14 cellular contexts compared by ENCODE assay signal in the genomic region with DNA sequence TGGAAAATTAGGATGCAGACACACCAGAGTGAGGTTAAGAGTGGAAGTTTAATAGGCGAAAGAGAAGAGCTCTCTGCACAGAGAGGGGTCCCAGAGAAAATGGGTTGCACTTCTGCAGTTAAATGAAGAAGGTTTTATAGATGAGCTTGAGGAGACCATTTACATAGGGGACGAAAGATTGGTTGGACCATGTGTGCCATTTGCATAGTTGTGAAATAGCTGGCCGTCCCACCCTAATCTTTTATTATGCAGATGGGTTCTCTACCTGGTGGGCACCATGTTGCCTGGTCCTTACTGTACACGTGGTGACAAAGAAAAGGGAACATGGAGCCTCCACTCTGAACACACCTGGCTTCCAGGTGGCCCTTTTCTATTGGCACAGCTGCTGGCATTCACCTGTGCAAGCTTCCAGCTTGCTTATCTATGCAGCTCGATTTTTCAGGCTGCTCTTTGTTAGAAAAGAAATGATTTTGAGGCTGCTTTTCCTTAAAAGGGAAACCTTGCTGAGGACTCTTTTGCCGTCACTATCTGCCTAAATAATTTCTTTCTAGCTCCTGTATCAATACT.
A peak's percentile ranks its signal among the peaks of the same experiment; 100 is the strongest.
DNase-seq lines count a peak whose midpoint lies in the region; ATAC-seq and TF ChIP-seq lines count a peak whose summit lies in the region.
"Had no signal": no experiment of that assay in that cellular context is flagged by ENCODE, and none has a peak within 500 bp of the region (broad histone marks: within the 10 kb centered on the region; RNA-seq: fewer than 3 reads in every experiment).

No MANE protein-coding gene starts in this region.

- H3K27ac ChIP-seq in gastrocnemius medialis: no peak overlapping the region
- H3K27ac ChIP-seq: ovary, upper lobe of left lung had no signal

- no peak for TF ChIP-seq CTCF in endothelial cell (IDR thresholded peaks at IDR 0.05; ENCODE audit: unreplicated experiment)
- no peak for TF ChIP-seq CTCF in gastrocnemius medialis (IDR thresholded peaks at IDR 0.05 in 4 of 5, conservative IDR thresholded peaks at IDR 0.05 in 1 of 5)

- peaks cover 20% of the 10 kb centered on the region for H3K36me3 Mint-ChIP-seq in endothelial cell (ENCODE audit: low read depth, unreplicated experiment)

- no peak overlapping the region for H3K27ac Mint-ChIP-seq in endothelial cell (ENCODE audit: unreplicated experiment)
- H3K27ac Mint-ChIP-seq: activated CD8-positive, alpha-beta T cell treated with anti-CD3 and anti-CD28 coated beads, Interleukin-2, amount 10 ng/mL, durations not matched to agents 7 days and 5 days had no signal

- H3K9me3 Mint-ChIP-seq in endothelial cell (ENCODE audit: unreplicated experiment): no peaks in the 10 kb centered on the region

- no peaks in the 10 kb centered on the region for H3K27me3 ChIP-seq in gastrocnemius medialis
- H3K27me3 ChIP-seq: ovary, upper lobe of left lung had no signal

- H3K4me3 ChIP-seq in gastrocnemius medialis: no peak overlapping the region
- H3K4me3 ChIP-seq: ovary, upper lobe of left lung had no signal

- peaks cover 0 to 8% of the 10 kb centered on the region in 2 donors for H3K36me3 ChIP-seq in gastrocnemius medialis
- H3K36me3 ChIP-seq: ovary had no signal

- peak overlapping the region; percentile 73 for H3K4me3 Mint-ChIP-seq in endothelial cell (ENCODE audit: unreplicated experiment)
- H3K4me3 Mint-ChIP-seq: activated CD8-positive, alpha-beta T cell treated with anti-CD3 and anti-CD28 coated beads, Interleukin-2, amount 10 ng/mL, durations not matched to agents 7 days and 5 days had no signal

- TF ChIP-seq POLR2A in gastrocnemius medialis (IDR thresholded peaks at IDR 0.05): no peak

- peaks cover 28 to 49% of the 10 kb centered on the region in 2 donors for H3K4me1 ChIP-seq in gastrocnemius medialis

- no peaks in the 10 kb centered on the region for H3K9me3 ChIP-seq in gastrocnemius medialis
- H3K9me3 ChIP-seq: ovary, upper lobe of left lung had no signal

- peaks cover 94% of the 10 kb centered on the region for H3K4me1 Mint-ChIP-seq in endothelial cell (ENCODE audit: unreplicated experiment)

- DNase-seq in COLO668 (lab: John Stamatoyannopoulos, UW; ENCODE audit: unreplicated experiment) (peak; percentile 91), DMS79 treated with DMSO at 0.1 percent for 48 hours (lab: John Stamatoyannopoulos, UW) (peak; percentile 89), NCI-H510A (lab: John Stamatoyannopoulos, UW) (peak; percentile 75), endothelial cell (ENCODE audit: low spot score) (no peak), superior temporal gyrus (ENCODE audit: extremely low spot score) (no peak), gastrocnemius medialis (no peak)
- no peak for DNase-seq in stimulated activated CD4-positive, alpha-beta T cell treated with anti-CD3 and anti-CD28 coated beads, Interleukin-12 subunit alpha, Interleukin-12 subunit beta, amount 100 ng/mL, for 4 hours
- DNase-seq: activated CD8-positive, alpha-beta T cell treated with anti-CD3 and anti-CD28 coated beads, Interleukin-2, amount 10 ng/mL, durations not matched to agents 7 days and 5 days; activated effector memory CD4-positive, alpha-beta T cell treated with Interleukin-2 at 50 U/mL for 16 hours; EL; NCI-H82; ovary; upper lobe of left lung had no signal

- ATAC-seq in HG02885 (IDR thresholded peaks at IDR 0.05; ENCODE audit: poor library complexity, unreplicated experiment) (no peak), gastrocnemius medialis (no peak)
- ATAC-seq: activated CD8-positive, alpha-beta T cell treated with anti-CD3 and anti-CD28 coated beads, Interleukin-2, amount 10 ng/mL, durations not matched to agents 7 days and 5 days had no signal

- intact Hi-C loops in gastrocnemius medialis (cut with DNase I; ENCODE audit: low total_unique reads): no loop called here

- in situ Hi-C loops in gastrocnemius medialis (cut with MboI; ENCODE audit: low sequenced_read_pairs in 4 of 4): no loop called here

- peaks cover 16% of the 10 kb centered on the region for H3K27me3 Mint-ChIP-seq in endothelial cell (ENCODE audit: unreplicated experiment)

Comparison
In these comparisons a context has a peak if more than half of its experiments do, and no peak if none do; other contexts are left out.
1. DNase-seq: peak in COLO668 (single experiment), DMS79 treated with DMSO at 0.1 percent for 48 hours (single experiment) and NCI-H510A (single experiment); none in endothelial cell (single experiment), superior temporal gyrus (single experiment), gastrocnemius medialis (0 of 2) and stimulated activated CD4-positive, alpha-beta T cell treated with anti-CD3 and anti-CD28 coated beads, Interleukin-12 subunit alpha, Interleukin-12 subunit beta, amount 100 ng/mL, for 4 hours (single experiment).